Comparison of ENCODE assay signal across 8 cellular contexts in genomic region chr15:49145651-49146609, GRCh38. TPM values are rescaled to one million over a fixed set of nuclear protein-coding genes. Genes with fewer than 3 reads are reported as not detected.
DNase-seq lines count a peak whose midpoint lies in the region; ATAC-seq and TF ChIP-seq lines count a peak whose summit lies in the region.

No MANE protein-coding gene starts in this region.

- H3K36me3 Mint-ChIP-seq in activated CD8-positive, alpha-beta T cell treated with anti-CD3 and anti-CD28 coated beads, Interleukin-2, amount 10 ng/mL, durations not matched to agents 7 days and 5 days (ENCODE audit: low read depth): peaks cover 33% of the 10 kb centered on the region

- peak; percentile 55 for ATAC-seq in activated CD8-positive, alpha-beta T cell treated with anti-CD3 and anti-CD28 coated beads, Interleukin-2, amount 10 ng/mL, durations not matched to agents 7 days and 5 days
- ATAC-seq in GM21526 (IDR thresholded peaks at IDR 0.05; ENCODE audit: low FRiP score, unreplicated experiment): no peak

- WGBS in sigmoid colon, 2 donors: 18 to 36% methylated on average over 3 of the region's 3 CpGs

- H3K4me3 Mint-ChIP-seq in activated CD8-positive, alpha-beta T cell treated with anti-CD3 and anti-CD28 coated beads, Interleukin-2, amount 10 ng/mL, durations not matched to agents 7 days and 5 days: no peak overlapping the region

- CTCF ChIA-PET in activated CD8-positive, alpha-beta T cell treated with anti-CD3 and anti-CD28 coated beads, Interleukin-2, amount 10 ng/mL, durations not matched to agents 7 days and 5 days (lab: Charles Lee): interaction anchor here (0.6 to 7.4 kb wide), 26 partner anchors 8 to 290 kb away, joined by 3 to 103 read pairs (median 4); partner anchors contain the start of genes COPS2, FGF7, GALK2 and SECISBP2L

- no peaks in the 10 kb centered on the region for H3K9me3 ChIP-seq in sigmoid colon

- H3K36me3 ChIP-seq in sigmoid colon: peaks cover 8 to 42% (median 16%) of the 10 kb centered on the region in 4 donors

- H3K27ac ChIP-seq in 22Rv1 (no peak overlapping the region), sigmoid colon (no peak overlapping the region)

- H3K27me3 ChIP-seq in sigmoid colon: no peaks in the 10 kb centered on the region

- TF ChIP-seq CTCF in 22Rv1 (IDR thresholded peaks at IDR 0.05) (peak; percentile 92), sigmoid colon (IDR thresholded peaks at IDR 0.05) (peak; percentile 9 to 57 (median 40))

- DNase-seq in DMS114 treated with DMSO at 0.1 percent for 48 hours (lab: John Stamatoyannopoulos, UW; ENCODE audit: unreplicated experiment): peak; percentile 15
- peak; percentile 76 for DNase-seq in NAMALWA (ENCODE audit: low spot score)
- peak; percentile 53 for DNase-seq in activated CD8-positive, alpha-beta T cell treated with anti-CD3 and anti-CD28 coated beads, Interleukin-2, amount 10 ng/mL, durations not matched to agents 7 days and 5 days
- peak; percentile 75 for DNase-seq in glomerular endothelial cell (ENCODE audit: extremely low read depth, low read depth, low spot score)
- DNase-seq in sigmoid colon: no peak
- no peak for DNase-seq in T1000 (lab: John Stamatoyannopoulos, UW)

- no peak for TF ChIP-seq POLR2A in sigmoid colon (IDR thresholded peaks at IDR 0.05)

- H3K9me3 Mint-ChIP-seq in activated CD8-positive, alpha-beta T cell treated with anti-CD3 and anti-CD28 coated beads, Interleukin-2, amount 10 ng/mL, durations not matched to agents 7 days and 5 days (ENCODE audit: insufficient read depth): no peaks in the 10 kb centered on the region

- POLR2A ChIA-PET in activated CD8-positive, alpha-beta T cell treated with anti-CD3 and anti-CD28 coated beads, Interleukin-2, amount 10 ng/mL, durations not matched to agents 7 days and 5 days (lab: Charles Lee): interaction anchor here (0.7 to 2.1 kb wide), 2 partner anchors 9 to 10 kb away, joined by 3 to 7 read pairs; partner anchors contain the start of gene COPS2

- peaks cover 0 to 54% (median 22%) of the 10 kb centered on the region in 4 donors for H3K4me1 ChIP-seq in sigmoid colon

- no peak for TF ChIP-seq EP300 in sigmoid colon (IDR thresholded peaks at IDR 0.05)

- peaks cover 21% of the 10 kb centered on the region for H3K4me1 Mint-ChIP-seq in activated CD8-positive, alpha-beta T cell treated with anti-CD3 and anti-CD28 coated beads, Interleukin-2, amount 10 ng/mL, durations not matched to agents 7 days and 5 days (ENCODE audit: low read depth)

- intact Hi-C loops in sigmoid colon (cut with DNase I): no loop called here

- no peak overlapping the region for H3K4me3 ChIP-seq in sigmoid colon

- H3K27ac Mint-ChIP-seq in activated CD8-positive, alpha-beta T cell treated with anti-CD3 and anti-CD28 coated beads, Interleukin-2, amount 10 ng/mL, durations not matched to agents 7 days and 5 days: no peak overlapping the region

- H3K27me3 Mint-ChIP-seq in activated CD8-positive, alpha-beta T cell treated with anti-CD3 and anti-CD28 coated beads, Interleukin-2, amount 10 ng/mL, durations not matched to agents 7 days and 5 days (ENCODE audit: low read depth): no peaks in the 10 kb centered on the region

RNA-seq across cellular contexts. Expression of gene COPS2, which starts 9.5 kb away (rescaled TPM):
- 10 to 100 TPM; 55.8 to 56.8 TPM for total RNA-seq in activated CD8-positive, alpha-beta T cell treated with anti-CD3 and anti-CD28 coated beads, Interleukin-2, amount 10 ng/mL, durations not matched to agents 7 days and 5 days
- total RNA-seq in glomerular endothelial cell: 41.8 and 45.6 TPM in 2 replicates
- 100 to 1,000 TPM in 1 of 4 donors, 10 to 100 TPM in 3; 88.9 to 142 (median 98.5) TPM for total RNA-seq in sigmoid colon
- polyA plus RNA-seq in sigmoid colon: 10 to 100 TPM; 35.7 to 48.8 (median 37.8) TPM

RNA-seq across cellular contexts. Expression of gene GALK2, which starts 24.1 kb away (rescaled TPM):
- 10 to 100 TPM; 23.1 to 24.6 TPM for total RNA-seq in activated CD8-positive, alpha-beta T cell treated with anti-CD3 and anti-CD28 coated beads, Interleukin-2, amount 10 ng/mL, durations not matched to agents 7 days and 5 days
- total RNA-seq in glomerular endothelial cell (28.8 and 34.5 TPM in 2 replicates), sigmoid colon (10 to 100 TPM; 23.3 to 61.1 (median 39.4) TPM)
- polyA plus RNA-seq in sigmoid colon: 10 to 100 TPM; 21.6 to 45.5 (median 23.9) TPM

Comparison
In these comparisons a context has a peak if more than half of its experiments do, and no peak if none do; other contexts are left out.
1. DNase-seq: peak in DMS114 treated with DMSO at 0.1 percent for 48 hours (single experiment), NAMALWA (single experiment), activated CD8-positive, alpha-beta T cell treated with anti-CD3 and anti-CD28 coated beads, Interleukin-2, amount 10 ng/mL, durations not matched to agents 7 days and 5 days (single experiment) and glomerular endothelial cell (single experiment); none in sigmoid colon (single experiment) and T1000 (single experiment).